In the genomic region with DNA sequence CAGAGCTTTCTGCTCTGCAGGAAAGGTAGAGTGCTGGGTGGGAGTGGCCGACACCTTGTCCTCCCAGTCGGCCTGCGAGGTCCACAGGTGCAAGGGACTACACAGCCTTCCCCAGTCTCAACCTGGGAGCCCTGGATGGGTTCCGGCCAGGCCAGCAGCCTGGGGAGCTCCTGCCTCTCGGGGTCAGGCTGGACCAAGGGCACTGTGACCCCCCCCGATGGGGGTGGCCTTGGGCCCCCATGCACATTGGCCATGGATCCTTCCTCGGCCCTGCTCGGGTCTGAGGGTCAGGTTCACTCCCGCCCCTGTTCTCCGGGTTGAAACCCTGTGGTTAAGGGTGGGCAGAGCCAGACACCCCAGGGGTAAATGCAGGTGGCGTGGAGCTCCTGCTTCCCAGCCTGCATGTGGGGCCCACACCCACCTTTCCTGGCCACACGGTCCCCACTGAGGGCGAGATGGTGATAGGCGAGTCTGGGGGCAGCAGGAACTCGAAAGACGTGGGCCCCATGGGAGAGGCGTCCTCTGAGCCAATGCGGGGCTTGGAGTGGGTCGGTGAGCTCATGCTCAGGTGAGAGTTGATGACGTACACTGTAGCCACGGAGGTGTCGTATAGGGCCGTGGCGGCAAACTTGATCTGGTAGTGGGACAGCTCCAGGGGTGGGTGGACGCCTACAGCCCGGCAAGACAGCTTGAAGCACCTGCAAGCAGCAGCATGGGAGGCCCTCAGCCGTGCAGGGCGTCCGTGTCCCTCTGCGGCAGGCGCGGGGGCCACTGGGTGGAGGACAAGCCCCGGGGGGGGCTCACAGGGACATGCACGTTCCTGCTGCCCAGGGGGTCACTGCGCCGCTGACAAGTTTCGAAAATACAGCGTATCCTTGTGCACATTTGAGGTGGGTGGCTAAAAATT, we compare ENCODE assay signal across 1 cellular context.
A peak's percentile ranks its signal among the peaks of the same experiment; 100 is the strongest.
TF ChIP-seq lines count a peak whose summit lies in the region.

No MANE protein-coding gene starts in this region.

TF ChIP-seq in K562, 482 proteins besides CTCF, POLR2A, EP300 and RAD21:
- TF ChIP-seq, protein P1, sequence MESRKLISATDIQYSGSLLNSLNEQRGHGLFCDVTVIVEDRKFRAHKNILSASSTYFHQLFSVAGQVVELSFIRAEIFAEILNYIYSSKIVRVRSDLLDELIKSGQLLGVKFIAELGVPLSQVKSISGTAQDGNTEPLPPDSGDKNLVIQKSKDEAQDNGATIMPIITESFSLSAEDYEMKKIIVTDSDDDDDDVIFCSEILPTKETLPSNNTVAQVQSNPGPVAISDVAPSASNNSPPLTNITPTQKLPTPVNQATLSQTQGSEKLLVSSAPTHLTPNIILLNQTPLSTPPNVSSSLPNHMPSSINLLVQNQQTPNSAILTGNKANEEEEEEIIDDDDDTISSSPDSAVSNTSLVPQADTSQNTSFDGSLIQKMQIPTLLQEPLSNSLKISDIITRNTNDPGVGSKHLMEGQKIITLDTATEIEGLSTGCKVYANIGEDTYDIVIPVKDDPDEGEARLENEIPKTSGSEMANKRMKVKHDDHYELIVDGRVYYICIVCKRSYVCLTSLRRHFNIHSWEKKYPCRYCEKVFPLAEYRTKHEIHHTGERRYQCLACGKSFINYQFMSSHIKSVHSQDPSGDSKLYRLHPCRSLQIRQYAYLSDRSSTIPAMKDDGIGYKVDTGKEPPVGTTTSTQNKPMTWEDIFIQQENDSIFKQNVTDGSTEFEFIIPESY (CRISPR knock-in tag; IDR thresholded peaks at IDR 0.05) = no peak
- TF ChIP-seq, protein P2, sequence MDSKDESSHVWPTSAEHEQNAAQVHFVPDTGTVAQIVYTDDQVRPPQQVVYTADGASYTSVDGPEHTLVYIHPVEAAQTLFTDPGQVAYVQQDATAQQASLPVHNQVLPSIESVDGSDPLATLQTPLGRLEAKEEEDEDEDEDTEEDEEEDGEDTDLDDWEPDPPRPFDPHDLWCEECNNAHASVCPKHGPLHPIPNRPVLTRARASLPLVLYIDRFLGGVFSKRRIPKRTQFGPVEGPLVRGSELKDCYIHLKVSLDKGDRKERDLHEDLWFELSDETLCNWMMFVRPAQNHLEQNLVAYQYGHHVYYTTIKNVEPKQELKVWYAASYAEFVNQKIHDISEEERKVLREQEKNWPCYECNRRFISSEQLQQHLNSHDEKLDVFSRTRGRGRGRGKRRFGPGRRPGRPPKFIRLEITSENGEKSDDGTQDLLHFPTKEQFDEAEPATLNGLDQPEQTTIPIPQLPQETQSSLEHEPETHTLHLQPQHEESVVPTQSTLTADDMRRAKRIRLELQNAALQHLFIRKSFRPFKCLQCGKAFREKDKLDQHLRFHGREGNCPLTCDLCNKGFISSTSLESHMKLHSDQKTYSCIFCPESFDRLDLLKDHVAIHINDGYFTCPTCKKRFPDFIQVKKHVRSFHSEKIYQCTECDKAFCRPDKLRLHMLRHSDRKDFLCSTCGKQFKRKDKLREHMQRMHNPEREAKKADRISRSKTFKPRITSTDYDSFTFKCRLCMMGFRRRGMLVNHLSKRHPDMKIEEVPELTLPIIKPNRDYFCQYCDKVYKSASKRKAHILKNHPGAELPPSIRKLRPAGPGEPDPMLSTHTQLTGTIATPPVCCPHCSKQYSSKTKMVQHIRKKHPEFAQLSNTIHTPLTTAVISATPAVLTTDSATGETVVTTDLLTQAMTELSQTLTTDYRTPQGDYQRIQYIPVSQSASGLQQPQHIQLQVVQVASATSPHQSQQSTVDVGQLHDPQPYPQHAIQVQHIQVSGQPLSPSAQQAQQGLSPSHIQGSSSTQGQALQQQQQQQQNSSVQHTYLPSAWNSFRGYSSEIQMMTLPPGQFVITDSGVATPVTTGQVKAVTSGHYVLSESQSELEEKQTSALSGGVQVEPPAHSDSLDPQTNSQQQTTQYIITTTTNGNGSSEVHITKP (IDR thresholded peaks at IDR 0.05; ENCODE audit: partially characterized antibody) = peak; percentile 9
- TF ChIP-seq, protein P3, sequence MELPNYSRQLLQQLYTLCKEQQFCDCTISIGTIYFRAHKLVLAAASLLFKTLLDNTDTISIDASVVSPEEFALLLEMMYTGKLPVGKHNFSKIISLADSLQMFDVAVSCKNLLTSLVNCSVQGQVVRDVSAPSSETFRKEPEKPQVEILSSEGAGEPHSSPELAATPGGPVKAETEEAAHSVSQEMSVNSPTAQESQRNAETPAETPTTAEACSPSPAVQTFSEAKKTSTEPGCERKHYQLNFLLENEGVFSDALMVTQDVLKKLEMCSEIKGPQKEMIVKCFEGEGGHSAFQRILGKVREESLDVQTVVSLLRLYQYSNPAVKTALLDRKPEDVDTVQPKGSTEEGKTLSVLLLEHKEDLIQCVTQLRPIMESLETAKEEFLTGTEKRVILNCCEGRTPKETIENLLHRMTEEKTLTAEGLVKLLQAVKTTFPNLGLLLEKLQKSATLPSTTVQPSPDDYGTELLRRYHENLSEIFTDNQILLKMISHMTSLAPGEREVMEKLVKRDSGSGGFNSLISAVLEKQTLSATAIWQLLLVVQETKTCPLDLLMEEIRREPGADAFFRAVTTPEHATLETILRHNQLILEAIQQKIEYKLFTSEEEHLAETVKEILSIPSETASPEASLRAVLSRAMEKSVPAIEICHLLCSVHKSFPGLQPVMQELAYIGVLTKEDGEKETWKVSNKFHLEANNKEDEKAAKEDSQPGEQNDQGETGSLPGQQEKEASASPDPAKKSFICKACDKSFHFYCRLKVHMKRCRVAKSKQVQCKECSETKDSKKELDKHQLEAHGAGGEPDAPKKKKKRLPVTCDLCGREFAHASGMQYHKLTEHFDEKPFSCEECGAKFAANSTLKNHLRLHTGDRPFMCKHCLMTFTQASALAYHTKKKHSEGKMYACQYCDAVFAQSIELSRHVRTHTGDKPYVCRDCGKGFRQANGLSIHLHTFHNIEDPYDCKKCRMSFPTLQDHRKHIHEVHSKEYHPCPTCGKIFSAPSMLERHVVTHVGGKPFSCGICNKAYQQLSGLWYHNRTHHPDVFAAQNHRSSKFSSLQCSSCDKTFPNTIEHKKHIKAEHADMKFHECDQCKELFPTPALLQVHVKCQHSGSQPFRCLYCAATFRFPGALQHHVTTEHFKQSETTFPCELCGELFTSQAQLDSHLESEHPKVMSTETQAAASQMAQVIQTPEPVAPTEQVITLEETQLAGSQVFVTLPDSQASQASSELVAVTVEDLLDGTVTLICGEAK (IDR thresholded peaks at IDR 0.05) = no peak
- TF ChIP-seq, protein P3 (CRISPR knock-in tag; IDR thresholded peaks at IDR 0.05) = no peak
TF ChIP-seq in K562: peak in this region for 1.
